Comparison of ENCODE assay signal across 1 cellular context in the genomic region with DNA sequence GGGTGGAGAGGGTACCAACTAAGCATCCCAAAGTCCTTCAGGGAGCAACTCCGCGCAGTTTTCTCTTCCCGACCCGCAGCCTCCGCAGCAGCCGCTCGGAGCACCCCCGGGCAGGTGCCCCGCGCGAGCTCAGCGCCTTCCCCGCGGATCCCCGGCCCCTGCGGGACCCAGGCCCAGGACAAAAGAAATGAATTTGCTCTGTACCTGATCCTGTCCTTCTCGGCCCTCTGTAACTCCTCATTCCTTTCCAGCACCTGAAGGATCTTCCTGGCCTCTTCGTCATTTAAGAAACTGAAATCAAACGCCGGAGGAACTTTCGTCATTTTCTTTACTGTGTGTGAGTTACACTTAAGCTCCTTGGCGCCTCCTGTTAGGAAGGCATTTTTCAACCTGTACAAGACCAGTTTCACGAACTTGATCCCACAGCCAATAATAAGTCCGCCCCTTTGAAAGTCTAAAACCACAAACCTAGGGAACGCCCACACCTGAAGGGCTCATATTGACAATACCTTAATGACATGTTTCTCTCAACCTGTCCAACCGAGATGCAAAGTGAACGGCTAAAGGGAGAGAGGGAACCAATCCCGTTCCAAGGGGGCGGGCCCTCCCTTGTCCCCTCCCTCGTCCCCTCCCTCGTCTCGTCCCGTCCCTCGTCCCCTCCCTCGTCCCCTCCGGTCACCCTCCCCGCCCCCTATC.
A peak's percentile ranks its signal among the peaks of the same experiment; 100 is the strongest.
TF ChIP-seq lines count a peak whose summit lies in the region.

A gene with protein sequence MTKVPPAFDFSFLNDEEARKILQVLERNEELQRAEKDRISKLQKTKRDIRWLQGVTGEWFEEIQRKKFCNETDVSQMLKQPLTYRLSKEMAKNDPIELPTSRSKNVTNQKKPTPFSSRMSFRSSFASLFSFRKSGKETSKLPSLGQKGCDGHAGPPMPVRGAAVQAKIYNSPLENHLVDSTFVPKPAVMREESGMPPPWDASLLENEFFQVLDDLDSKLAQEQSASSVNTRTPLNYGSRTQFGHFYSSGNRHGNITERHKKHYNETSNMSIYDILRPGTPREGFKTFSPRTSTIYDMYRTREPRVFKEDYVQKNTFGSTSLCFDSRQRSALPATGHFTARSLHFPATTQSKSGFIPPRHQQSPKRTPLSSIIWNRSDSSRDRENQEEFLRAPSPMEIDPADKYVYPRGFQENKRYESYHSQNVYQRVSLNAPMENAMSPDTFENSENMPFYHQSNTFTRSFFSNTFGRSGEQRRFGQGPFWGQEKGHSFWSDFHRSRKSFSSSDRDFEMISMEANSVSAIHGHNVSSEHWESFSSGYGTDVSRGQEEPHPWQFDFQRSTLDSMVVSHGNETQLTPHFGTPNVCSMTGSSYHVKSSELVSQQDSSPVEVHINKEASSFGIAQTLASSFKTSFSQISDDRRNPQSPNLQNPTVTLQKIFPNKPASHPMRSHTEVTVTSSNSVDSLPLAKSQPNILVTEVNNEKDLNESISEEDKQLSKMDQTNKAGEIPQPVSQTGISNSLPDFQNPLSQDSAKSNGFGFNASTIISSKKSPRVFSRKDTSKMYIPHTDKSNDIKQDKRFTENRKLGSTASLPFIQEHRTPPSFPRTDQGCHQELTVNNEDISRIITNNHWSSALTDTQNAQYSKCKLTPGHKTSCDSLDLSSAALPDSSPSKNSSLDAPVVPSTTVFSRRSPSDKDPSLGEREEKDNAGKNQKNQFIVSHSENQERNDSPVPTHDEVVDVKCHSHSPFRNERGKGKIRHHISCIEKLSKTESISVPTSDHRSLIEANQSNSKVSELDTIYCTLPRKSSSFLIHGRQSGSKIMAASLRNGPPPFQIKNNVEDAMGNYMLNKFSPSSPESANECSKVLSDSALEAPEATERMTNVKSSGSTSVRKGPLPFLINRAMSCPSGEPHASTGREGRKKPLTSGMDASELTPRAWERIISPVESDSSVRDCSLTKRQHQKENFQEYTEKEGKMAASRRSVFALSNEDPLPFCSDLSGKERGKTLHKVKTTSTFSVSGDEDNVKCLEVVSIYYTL (N-terminal part only) (minus strand): TSS at position 555 of the 696 bp plus-strand sequence. CDS start 232 bp downstream, at position 323.

TF ChIP-seq in K562, 482 proteins besides CTCF, POLR2A, EP300 and RAD21 (continued from another document and continues in another):
- TF ChIP-seq, protein P1, sequence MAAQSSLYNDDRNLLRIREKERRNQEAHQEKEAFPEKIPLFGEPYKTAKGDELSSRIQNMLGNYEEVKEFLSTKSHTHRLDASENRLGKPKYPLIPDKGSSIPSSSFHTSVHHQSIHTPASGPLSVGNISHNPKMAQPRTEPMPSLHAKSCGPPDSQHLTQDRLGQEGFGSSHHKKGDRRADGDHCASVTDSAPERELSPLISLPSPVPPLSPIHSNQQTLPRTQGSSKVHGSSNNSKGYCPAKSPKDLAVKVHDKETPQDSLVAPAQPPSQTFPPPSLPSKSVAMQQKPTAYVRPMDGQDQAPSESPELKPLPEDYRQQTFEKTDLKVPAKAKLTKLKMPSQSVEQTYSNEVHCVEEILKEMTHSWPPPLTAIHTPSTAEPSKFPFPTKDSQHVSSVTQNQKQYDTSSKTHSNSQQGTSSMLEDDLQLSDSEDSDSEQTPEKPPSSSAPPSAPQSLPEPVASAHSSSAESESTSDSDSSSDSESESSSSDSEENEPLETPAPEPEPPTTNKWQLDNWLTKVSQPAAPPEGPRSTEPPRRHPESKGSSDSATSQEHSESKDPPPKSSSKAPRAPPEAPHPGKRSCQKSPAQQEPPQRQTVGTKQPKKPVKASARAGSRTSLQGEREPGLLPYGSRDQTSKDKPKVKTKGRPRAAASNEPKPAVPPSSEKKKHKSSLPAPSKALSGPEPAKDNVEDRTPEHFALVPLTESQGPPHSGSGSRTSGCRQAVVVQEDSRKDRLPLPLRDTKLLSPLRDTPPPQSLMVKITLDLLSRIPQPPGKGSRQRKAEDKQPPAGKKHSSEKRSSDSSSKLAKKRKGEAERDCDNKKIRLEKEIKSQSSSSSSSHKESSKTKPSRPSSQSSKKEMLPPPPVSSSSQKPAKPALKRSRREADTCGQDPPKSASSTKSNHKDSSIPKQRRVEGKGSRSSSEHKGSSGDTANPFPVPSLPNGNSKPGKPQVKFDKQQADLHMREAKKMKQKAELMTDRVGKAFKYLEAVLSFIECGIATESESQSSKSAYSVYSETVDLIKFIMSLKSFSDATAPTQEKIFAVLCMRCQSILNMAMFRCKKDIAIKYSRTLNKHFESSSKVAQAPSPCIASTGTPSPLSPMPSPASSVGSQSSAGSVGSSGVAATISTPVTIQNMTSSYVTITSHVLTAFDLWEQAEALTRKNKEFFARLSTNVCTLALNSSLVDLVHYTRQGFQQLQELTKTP (IDR thresholded peaks at IDR 0.05; ENCODE audit: low read depth in 1 of 2, partially characterized antibody in 2 of 2): peak in 1 of 2 experiments; percentile 86
- peak; percentile 4 for TF ChIP-seq PHF20 (IDR thresholded peaks at IDR 0.05; ENCODE audit: partially characterized antibody)
- no peak for TF ChIP-seq MAFG (tag; conservative IDR thresholded peaks at IDR 0.05)
- no peak for TF ChIP-seq ZNF445 (CRISPR knock-in tag; IDR thresholded peaks at IDR 0.05; ENCODE audit: low read depth)
- peak; percentile 55 for TF ChIP-seq RBBP5 (IDR thresholded peaks at IDR 0.05; ENCODE audit: borderline replicate concordance, insufficient read depth, low read length, poor library complexity, severe bottlenecking)
- TF ChIP-seq, protein P2, sequence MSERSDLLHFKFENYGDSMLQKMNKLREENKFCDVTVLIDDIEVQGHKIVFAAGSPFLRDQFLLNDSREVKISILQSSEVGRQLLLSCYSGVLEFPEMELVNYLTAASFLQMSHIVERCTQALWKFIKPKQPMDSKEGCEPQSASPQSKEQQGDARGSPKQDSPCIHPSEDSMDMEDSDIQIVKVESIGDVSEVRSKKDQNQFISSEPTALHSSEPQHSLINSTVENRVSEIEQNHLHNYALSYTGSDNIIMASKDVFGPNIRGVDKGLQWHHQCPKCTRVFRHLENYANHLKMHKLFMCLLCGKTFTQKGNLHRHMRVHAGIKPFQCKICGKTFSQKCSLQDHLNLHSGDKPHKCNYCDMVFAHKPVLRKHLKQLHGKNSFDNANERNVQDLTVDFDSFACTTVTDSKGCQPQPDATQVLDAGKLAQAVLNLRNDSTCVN (CRISPR knock-in tag; IDR thresholded peaks at IDR 0.05): no peak
- TF ChIP-seq FOXA3 (CRISPR knock-in tag; conservative IDR thresholded peaks at IDR 0.05 in 1 of 2, IDR thresholded peaks at IDR 0.05 in 1 of 2): peak in 1 of 2 experiments; percentile 97; a peak in 2 of 4 replicates
- 0 out of 2 replicates have a peak, but pooled peaks have one; percentile 1 for TF ChIP-seq RNF2 (IDR thresholded peaks at IDR 0.05)
- TF ChIP-seq ZEB2 (IDR thresholded peaks at IDR 0.05): peak; percentile 93
- TF ChIP-seq FOXK2 (conservative IDR thresholded peaks at IDR 0.05 in 1 of 2, IDR thresholded peaks at IDR 0.05 in 1 of 2; ENCODE audit: low read depth in 2 of 2): peak; percentile 86 to 89; a peak in 3 of 4 replicates
- TF ChIP-seq KLF13 (tag; IDR thresholded peaks at IDR 0.05; ENCODE audit: borderline replicate concordance, low read depth): peak; percentile 75; the same call in 1 of the 2 replicates
- peak; percentile 22 to 25; a peak in 2 of 4 replicates for TF ChIP-seq NRF1 (conservative IDR thresholded peaks at IDR 0.05 in 1 of 2, IDR thresholded peaks at IDR 0.05 in 1 of 2)
- TF ChIP-seq MTF1 (CRISPR knock-in tag; IDR thresholded peaks at IDR 0.05; ENCODE audit: borderline replicate concordance): no peak
- TF ChIP-seq CREM (IDR thresholded peaks at IDR 0.05; ENCODE audit: low read depth): peak; percentile 39; the same call in 1 of the 2 replicates
- TF ChIP-seq ZNF24 (IDR thresholded peaks at IDR 0.05): no peak
- TF ChIP-seq GTF2F1 (IDR thresholded peaks at IDR 0.05; ENCODE audit: low read depth, low read length): no peak
- no peak for TF ChIP-seq RB1 (IDR thresholded peaks at IDR 0.05; ENCODE audit: low read depth)
- no peak for TF ChIP-seq CSDE1 (IDR thresholded peaks at IDR 0.05)
- peak; percentile 77 for TF ChIP-seq FOXM1 (IDR thresholded peaks at IDR 0.05; ENCODE audit: low read depth)
- no peak for TF ChIP-seq FOXM1 (CRISPR knock-in tag; IDR thresholded peaks at IDR 0.05; ENCODE audit: low read depth)
- no peak for TF ChIP-seq ZBTB8A (IDR thresholded peaks at IDR 0.05; ENCODE audit: partially characterized antibody)
- no peak for TF ChIP-seq ATF1 (CRISPR knock-in tag; IDR thresholded peaks at IDR 0.05)
- TF ChIP-seq ATF1 (tag; IDR thresholded peaks at IDR 0.05): peak; percentile 51
- TF ChIP-seq, protein P3, sequence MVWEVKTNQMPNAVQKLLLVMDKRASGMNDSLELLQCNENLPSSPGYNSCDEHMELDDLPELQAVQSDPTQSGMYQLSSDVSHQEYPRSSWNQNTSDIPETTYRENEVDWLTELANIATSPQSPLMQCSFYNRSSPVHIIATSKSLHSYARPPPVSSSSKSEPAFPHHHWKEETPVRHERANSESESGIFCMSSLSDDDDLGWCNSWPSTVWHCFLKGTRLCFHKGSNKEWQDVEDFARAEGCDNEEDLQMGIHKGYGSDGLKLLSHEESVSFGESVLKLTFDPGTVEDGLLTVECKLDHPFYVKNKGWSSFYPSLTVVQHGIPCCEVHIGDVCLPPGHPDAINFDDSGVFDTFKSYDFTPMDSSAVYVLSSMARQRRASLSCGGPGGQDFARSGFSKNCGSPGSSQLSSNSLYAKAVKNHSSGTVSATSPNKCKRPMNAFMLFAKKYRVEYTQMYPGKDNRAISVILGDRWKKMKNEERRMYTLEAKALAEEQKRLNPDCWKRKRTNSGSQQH (CRISPR knock-in tag; IDR thresholded peaks at IDR 0.05): no peak
- 0 out of 2 replicates have a peak, but pooled peaks have one; percentile 27 for TF ChIP-seq ZNF431 (CRISPR knock-in tag; IDR thresholded peaks at IDR 0.05)
- peak; percentile 59 for TF ChIP-seq CTBP1 (IDR thresholded peaks at IDR 0.05; ENCODE audit: borderline replicate concordance)
- TF ChIP-seq MECOM (CRISPR knock-in tag; IDR thresholded peaks at IDR 0.05): no peak
- TF ChIP-seq NONO (IDR thresholded peaks at IDR 0.05; ENCODE audit: low read depth in 2 of 2, low read length in 1 of 2): 0 out of 4 replicates have a peak, but pooled peaks of 1 of the 2 experiments have one; percentile 8
- no peak for TF ChIP-seq RFX7 (CRISPR knock-in tag; IDR thresholded peaks at IDR 0.05)
- TF ChIP-seq PTBP1 (IDR thresholded peaks at IDR 0.05; ENCODE audit: low read depth, low read length): no peak
- TF ChIP-seq ASH1L (IDR thresholded peaks at IDR 0.05; ENCODE audit: borderline replicate concordance, low read depth, partially characterized antibody): peak; percentile 38
- TF ChIP-seq NFRKB (IDR thresholded peaks at IDR 0.05; ENCODE audit: low read depth): 0 out of 2 replicates have a peak, but pooled peaks have one; percentile 47
- no peak for TF ChIP-seq TARDBP (IDR thresholded peaks at IDR 0.05)
- TF ChIP-seq TEAD1 (CRISPR knock-in tag; IDR thresholded peaks at IDR 0.05): 0 out of 4 replicates have a peak, but pooled peaks of 1 of the 2 experiments have one; percentile 2
- TF ChIP-seq HNRNPLL (IDR thresholded peaks at IDR 0.05; ENCODE audit: low read depth, low read length, poor library complexity, severe bottlenecking): peak; percentile 83
- TF ChIP-seq RBM17 (IDR thresholded peaks at IDR 0.05; ENCODE audit: borderline replicate concordance, low read depth, low read length): no peak
- TF ChIP-seq, protein P4, sequence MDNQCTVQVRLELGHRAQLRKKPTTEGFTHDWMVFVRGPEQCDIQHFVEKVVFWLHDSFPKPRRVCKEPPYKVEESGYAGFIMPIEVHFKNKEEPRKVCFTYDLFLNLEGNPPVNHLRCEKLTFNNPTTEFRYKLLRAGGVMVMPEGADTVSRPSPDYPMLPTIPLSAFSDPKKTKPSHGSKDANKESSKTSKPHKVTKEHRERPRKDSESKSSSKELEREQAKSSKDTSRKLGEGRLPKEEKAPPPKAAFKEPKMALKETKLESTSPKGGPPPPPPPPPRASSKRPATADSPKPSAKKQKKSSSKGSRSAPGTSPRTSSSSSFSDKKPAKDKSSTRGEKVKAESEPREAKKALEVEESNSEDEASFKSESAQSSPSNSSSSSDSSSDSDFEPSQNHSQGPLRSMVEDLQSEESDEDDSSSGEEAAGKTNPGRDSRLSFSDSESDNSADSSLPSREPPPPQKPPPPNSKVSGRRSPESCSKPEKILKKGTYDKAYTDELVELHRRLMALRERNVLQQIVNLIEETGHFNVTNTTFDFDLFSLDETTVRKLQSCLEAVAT (IDR thresholded peaks at IDR 0.05): peak in 1 of 2 experiments; percentile 63; a peak in 1 of 4 replicates
- TF ChIP-seq POLR2B (IDR thresholded peaks at IDR 0.05; ENCODE audit: low read depth, partially characterized antibody): peak; percentile 46
- TF ChIP-seq, protein P5, sequence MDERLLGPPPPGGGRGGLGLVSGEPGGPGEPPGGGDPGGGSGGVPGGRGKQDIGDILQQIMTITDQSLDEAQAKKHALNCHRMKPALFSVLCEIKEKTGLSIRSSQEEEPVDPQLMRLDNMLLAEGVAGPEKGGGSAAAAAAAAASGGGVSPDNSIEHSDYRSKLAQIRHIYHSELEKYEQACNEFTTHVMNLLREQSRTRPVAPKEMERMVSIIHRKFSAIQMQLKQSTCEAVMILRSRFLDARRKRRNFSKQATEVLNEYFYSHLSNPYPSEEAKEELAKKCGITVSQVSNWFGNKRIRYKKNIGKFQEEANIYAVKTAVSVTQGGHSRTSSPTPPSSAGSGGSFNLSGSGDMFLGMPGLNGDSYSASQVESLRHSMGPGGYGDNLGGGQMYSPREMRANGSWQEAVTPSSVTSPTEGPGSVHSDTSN (CRISPR knock-in tag; IDR thresholded peaks at IDR 0.05; ENCODE audit: low read depth): no peak
- TF ChIP-seq, protein P5 (tag; conservative IDR thresholded peaks at IDR 0.05; ENCODE audit: low read depth): peak; percentile 61
- TF ChIP-seq, protein P6, sequence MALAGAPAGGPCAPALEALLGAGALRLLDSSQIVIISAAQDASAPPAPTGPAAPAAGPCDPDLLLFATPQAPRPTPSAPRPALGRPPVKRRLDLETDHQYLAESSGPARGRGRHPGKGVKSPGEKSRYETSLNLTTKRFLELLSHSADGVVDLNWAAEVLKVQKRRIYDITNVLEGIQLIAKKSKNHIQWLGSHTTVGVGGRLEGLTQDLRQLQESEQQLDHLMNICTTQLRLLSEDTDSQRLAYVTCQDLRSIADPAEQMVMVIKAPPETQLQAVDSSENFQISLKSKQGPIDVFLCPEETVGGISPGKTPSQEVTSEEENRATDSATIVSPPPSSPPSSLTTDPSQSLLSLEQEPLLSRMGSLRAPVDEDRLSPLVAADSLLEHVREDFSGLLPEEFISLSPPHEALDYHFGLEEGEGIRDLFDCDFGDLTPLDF (CRISPR knock-in tag; IDR thresholded peaks at IDR 0.05): peak; percentile 43; the same call in 1 of the 2 replicates
- peak; percentile 73 for TF ChIP-seq TBP (optimal IDR thresholded peaks at IDR 0.05; ENCODE audit: low read depth, low read length)
- no peak for TF ChIP-seq GTF2E2 (tag; IDR thresholded peaks at IDR 0.05)
- TF ChIP-seq ESRRB (CRISPR knock-in tag; IDR thresholded peaks at IDR 0.05; ENCODE audit: borderline replicate concordance): no peak
- TF ChIP-seq SP1 (CRISPR knock-in tag; IDR thresholded peaks at IDR 0.05): peak; percentile 90
- TF ChIP-seq NFYB (IDR thresholded peaks at IDR 0.05; ENCODE audit: extremely low read depth, insufficient read length): peak; percentile 78
- TF ChIP-seq SP2 (IDR thresholded peaks at IDR 0.05; ENCODE audit: extremely low read depth, low read depth, low read length, poor library complexity, severe bottlenecking): peak; percentile 47
- TF ChIP-seq SMAD2 (IDR thresholded peaks at IDR 0.05; ENCODE audit: low read depth, low read length): no peak
